Comparison of ENCODE assay signal across 27 cellular contexts in genomic region chr7:122262246-122262645, GRCh38. TPM values are rescaled to one million over a fixed set of nuclear protein-coding genes. Genes with fewer than 3 reads are reported as not detected.
A peak's percentile ranks its signal among the peaks of the same experiment; 100 is the strongest.
DNase-seq lines count a peak whose midpoint lies in the region; ATAC-seq, FAIRE-seq and TF ChIP-seq lines count a peak whose summit lies in the region.
"Had no signal": no experiment of that assay in that cellular context is flagged by ENCODE, and none has a peak within 500 bp of the region (broad histone marks: within the 10 kb centered on the region; RNA-seq: fewer than 3 reads in every experiment).

No MANE protein-coding gene starts in this region.

- no peak for TF ChIP-seq POLR2A in HepG2 (IDR thresholded peaks at IDR 0.05; ENCODE audit: insufficient read depth in 1 of 2, low read depth in 2 of 2, low read length in 2 of 2)
- no peak for TF ChIP-seq POLR2A in right lobe of liver (IDR thresholded peaks at IDR 0.05)
- no peak for TF ChIP-seq POLR2A in ovary (IDR thresholded peaks at IDR 0.05)

- TF ChIP-seq EP300 in HepG2 (IDR thresholded peaks at IDR 0.05; ENCODE audit: low read depth in 2 of 2, low read length in 2 of 2) (no peak), HepG2 (CRISPR knock-in tag; IDR thresholded peaks at IDR 0.05; ENCODE audit: borderline replicate concordance) (no peak), ovary (IDR thresholded peaks at IDR 0.05) (no peak)

- CTCF ChIA-PET in HepG2 (lab: Yijun Ruan, JAX; ENCODE audit: low intra/inter-chr PET ratio, low total read pairs) = no interaction called here

- H3K9me3 ChIP-seq in HepG2 (ENCODE audit: low read length) (no peaks in the 10 kb centered on the region), right lobe of liver (no peaks in the 10 kb centered on the region), WERI-Rb-1 (ENCODE audit: severe bottlenecking) (no peaks in the 10 kb centered on the region), ovary (no peaks in the 10 kb centered on the region)
- H3K9me3 ChIP-seq: A549, BLaER1 had no signal

- POLR2A ChIA-PET in HepG2 (lab: Yijun Ruan, JAX) = no interaction called here

- 0% methylated on average over 4 of the region's 4 CpGs for WGBS in HepG2 (ENCODE audit: low lambda C conversion rate)
- WGBS in right lobe of liver (ENCODE audit: insufficient coverage, low coverage, low lambda C conversion rate, missing lambda C conversion rate) = 35% methylated on average over 4 of the region's 4 CpGs
- 45 to 55% (median 51%) methylated on average over 4 of the region's 4 CpGs for WGBS in ovary, 3 donors

- H3K9ac ChIP-seq in HepG2 (ENCODE audit: insufficient read depth, low read depth, low read length) = no peak overlapping the region
- H3K9ac ChIP-seq: BLaER1, GM23248 had no signal

- H3K27me3 ChIP-seq in HepG2 (ENCODE audit: control insufficient read depth in 1 of 2, insufficient read depth in 2 of 2, low read length in 2 of 2) (peaks cover 0 to 6% of the 10 kb centered on the region in 2 experiments; a peak in 2 of 5 replicates), right lobe of liver (no peaks in the 10 kb centered on the region), WERI-Rb-1 (ENCODE audit: insufficient read depth, low read depth, severe bottlenecking) (no peaks in the 10 kb centered on the region), ovary (no peaks in the 10 kb centered on the region)
- H3K27me3 ChIP-seq: BLaER1 had no signal

- TF ChIP-seq CTCF in HepG2 (CRISPR knock-in tag; IDR thresholded peaks at IDR 0.05) (no peak), right lobe of liver (IDR thresholded peaks at IDR 0.05) (no peak), WERI-Rb-1 (IDR thresholded peaks at IDR 0.05; ENCODE audit: low read depth, low read length) (no peak), ovary (IDR thresholded peaks at IDR 0.05) (no peak)

- DNase-seq in HepG2 (ENCODE audit: low spot score) (no peak), right lobe of liver (no peak), NCI-H2171 (lab: John Stamatoyannopoulos, UW) (peak; percentile 77), WERI-Rb-1 (peak; percentile 73), ovary (no peak), caudate nucleus (lab: John Stamatoyannopoulos, UW) (no peak)
- DNase-seq: CD4-positive, alpha-beta memory T cell; DMS53; EL; GM23248; Karpas-422; MM.1S; NCI-H1092; NCI-H1694; NCI-H2081 treated with DMSO at 0.1 percent for 48 hours; NCI-H345; NCI-H774; PC-9; T-helper 1 cell had no signal

- no peak overlapping the region for H2AFZ ChIP-seq in HepG2 (ENCODE audit: low read length)
- H2AFZ ChIP-seq: GM23248, PC-9 had no signal

- no peaks in the 10 kb centered on the region for H3K36me3 ChIP-seq in HepG2 (replicated peaks in 1 of 2; ENCODE audit: control insufficient read depth in 1 of 2, insufficient read depth in 2 of 2, low read length in 2 of 2)
- no peaks in the 10 kb centered on the region for H3K36me3 ChIP-seq in right lobe of liver
- H3K36me3 ChIP-seq in WERI-Rb-1 = no peaks in the 10 kb centered on the region
- no peaks in the 10 kb centered on the region for H3K36me3 ChIP-seq in ovary
- H3K36me3 ChIP-seq: BLaER1 had no signal

- ATAC-seq in HepG2 = peak; percentile 62; the same call in 2 of the 3 replicates
- ATAC-seq in right lobe of liver = no peak
- no peak for ATAC-seq in HG03025 (IDR thresholded peaks at IDR 0.05; ENCODE audit: low FRiP score, unreplicated experiment)
- ATAC-seq in GM18520 (IDR thresholded peaks at IDR 0.05; ENCODE audit: unreplicated experiment) = no peak
- ATAC-seq: A549, GM12878 had no signal

- no peaks in the 10 kb centered on the region for H3K79me2 ChIP-seq in HepG2 (ENCODE audit: insufficient read depth, low read length)

- no peak for FAIRE-seq in HepG2 (lab: Jason Lieb, UNC)
- FAIRE-seq: A549, GM12878, GM19239, HTR-8/SVneo had no signal

- no peak for TF ChIP-seq RAD21 in HepG2 (CRISPR knock-in tag; IDR thresholded peaks at IDR 0.05)

- in situ Hi-C loops in HepG2 (cut with HindIII; ENCODE audit: extremely low pct_ligation_motif_present, low pct_unique_long_range_greater_than_20kb) = no loop called here

- BruUV-seq in HepG2 (replicated peaks; lab: Mats Ljungman, UMichigan) = no TSS peak

- no peaks in the 10 kb centered on the region for H4K20me1 ChIP-seq in HepG2 (ENCODE audit: insufficient read depth, low read length)
- H4K20me1 ChIP-seq: BLaER1 had no signal

- no peak overlapping the region for H3K4me2 ChIP-seq in HepG2 (ENCODE audit: low read depth, low read length)
- H3K4me2 ChIP-seq: A549, BLaER1, PC-9 had no signal

- H3K27ac ChIP-seq in HepG2 (ENCODE audit: extremely low read length, insufficient read depth, low read length) (no peak overlapping the region), right lobe of liver (no peak overlapping the region), WERI-Rb-1 (peak overlapping the region; percentile 42; the same call in 1 of the 2 replicates), ovary (no peak overlapping the region), caudate nucleus (ENCODE audit: low read depth, low read length) (no peak overlapping the region)
- H3K27ac ChIP-seq: A549, BLaER1, GM23248, PC-9 had no signal

- intact Hi-C loops in HepG2 (cut with micrococcal nuclease; ENCODE audit: unreplicated experiment) (no loop called here), right lobe of liver (cut with DNase I) (no loop called here), ovary (cut with DNase I) (no loop called here)

- H3K4me3 ChIP-seq in HepG2 (replicated peaks in 1 of 3; ENCODE audit: insufficient read depth in 1 of 3, low read depth in 2 of 3, low read length in 3 of 3) (no peak overlapping the region), right lobe of liver (no peak overlapping the region), WERI-Rb-1 (ENCODE audit: low read depth, low read length) (no peak overlapping the region), ovary (no peak overlapping the region)
- H3K4me3 ChIP-seq: A549, BLaER1, GM12878, GM23248, PC-9 had no signal

- no peaks in the 10 kb centered on the region for H3K4me1 ChIP-seq in HepG2 (ENCODE audit: insufficient read depth, low read length)
- no peaks in the 10 kb centered on the region for H3K4me1 ChIP-seq in right lobe of liver
- H3K4me1 ChIP-seq in ovary (ENCODE audit: insufficient read depth) = no peaks in the 10 kb centered on the region
- H3K4me1 ChIP-seq: A549, BLaER1 had no signal

TF ChIP-seq in HepG2, 621 proteins besides CTCF, POLR2A, EP300 and RAD21:
- no peak for TF ChIP-seq TEAD2 (CRISPR knock-in tag; IDR thresholded peaks at IDR 0.05)

RNA-seq across cellular contexts. Expression of gene FEZF1, which starts 42.3 kb away (rescaled TPM):
- total RNA-seq in HepG2 (2016; rRNA removed; fragmentation: Illumina TruSeq; extraction: Trizol) (not detected in 2 replicates), right lobe of liver (not detected), ovary (not detected)
- total RNA-seq in HepG2 (2016; cell fraction: cytosol; rRNA removed; fragmentation: Illumina TruSeq; extraction: Trizol; ENCODE audit: low read depth) = not detected in 2 replicates
- total RNA-seq in HepG2 (2016; cell fraction: insoluble cytoplasmic fraction; rRNA removed; fragmentation: Illumina TruSeq; extraction: Trizol) = not detected in 2 replicates
- total RNA-seq in HepG2 (2016; cell fraction: membrane; rRNA removed; fragmentation: Illumina TruSeq; extraction: Trizol) = not detected in 2 replicates
- not detected in 2 replicates for total RNA-seq in HepG2 (2016; cell fraction: nucleus; rRNA removed; fragmentation: Illumina TruSeq; extraction: Trizol)
- polyA plus RNA-seq in HepG2 (2011; rRNA removed) (not detected in 2 replicates), ovary (not detected)
- not detected in 2 replicates for polyA plus RNA-seq in HepG2 (2011; cell fraction: cytosol; rRNA removed)
- polyA plus RNA-seq in HepG2 (2011; cell fraction: nucleus; rRNA removed) = not detected in 2 replicates
- polyA plus RNA-seq in HepG2 (2012) = not detected in 2 replicates
- polyA plus RNA-seq in HepG2 (2016; cell fraction: cytosol; fragmentation: Illumina TruSeq; extraction: Trizol; ENCODE audit: low read depth) = not detected in 2 replicates
- polyA plus RNA-seq in HepG2 (2016; cell fraction: insoluble cytoplasmic fraction; fragmentation: Illumina TruSeq; extraction: Trizol; ENCODE audit: low read depth) = not detected in 2 replicates
- polyA plus RNA-seq in HepG2 (2016; cell fraction: membrane; fragmentation: Illumina TruSeq; extraction: Trizol; ENCODE audit: low read depth) = not detected in 2 replicates
- polyA plus RNA-seq in HepG2 (2016; cell fraction: nucleus; fragmentation: Illumina TruSeq; extraction: Trizol; ENCODE audit: insufficient read depth, low read depth) = not detected in 2 replicates
- not detected in 2 replicates for polyA minus RNA-seq in HepG2 (2011; rRNA and poly(A)+ RNA removed; ENCODE audit: low replicate concordance)
- polyA minus RNA-seq in HepG2 (2011; cell fraction: cytosol; rRNA and poly(A)+ RNA removed) = not detected in 2 replicates
- polyA minus RNA-seq in HepG2 (2011; cell fraction: nucleus; rRNA and poly(A)+ RNA removed) = not detected in 2 replicates
- total RNA-seq: CD4-positive, alpha-beta memory T cell; GM12878; GM23248; PC-9 had no signal
- polyA plus RNA-seq: A549; CD4-positive, alpha-beta memory T cell; GM12878; GM23248; IgD-negative memory B cell had no signal

Comparison
In these comparisons a context has a peak if more than half of its experiments do, and no peak if none do; other contexts are left out.
1. DNase-seq: peak in NCI-H2171 (single experiment) and WERI-Rb-1 (single experiment); none in HepG2 (single experiment), right lobe of liver (0 of 3), ovary (0 of 5) and caudate nucleus (0 of 61).